ENCODE assay signal across 7 cellular contexts in the genomic region with DNA sequence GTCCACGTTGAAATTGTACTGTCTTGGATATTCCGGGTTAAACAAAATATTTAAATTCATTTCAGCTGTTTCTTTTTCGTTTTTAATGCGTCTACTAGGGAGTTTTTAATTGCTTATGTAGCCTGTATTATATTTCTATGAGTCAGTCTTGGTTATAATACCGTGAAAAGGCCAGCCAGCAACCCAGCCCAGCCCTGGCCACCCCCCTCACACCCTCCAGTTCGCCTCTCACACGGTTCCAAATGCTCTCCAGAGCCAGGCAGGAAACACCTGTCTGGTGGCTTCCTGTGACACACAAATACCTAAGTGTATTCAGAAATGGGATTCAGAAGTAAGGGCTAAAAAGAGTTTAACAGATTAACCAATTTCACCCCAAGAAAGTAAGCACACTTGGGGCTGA.
DNase-seq lines count a peak whose midpoint lies in the region; ATAC-seq and TF ChIP-seq lines count a peak whose summit lies in the region.

No MANE protein-coding gene starts in this region.

- H3K4me1 Mint-ChIP-seq in activated naive CD4-positive, alpha-beta T cell treated with anti-CD3 and anti-CD28 coated beads, Interleukin-2, amount 50 U/mL, for 24 hours = peaks cover 84% of the 10 kb centered on the region
- peaks cover 84% of the 10 kb centered on the region for H3K4me1 Mint-ChIP-seq in nephron

- H3K27me3 Mint-ChIP-seq in activated naive CD4-positive, alpha-beta T cell treated with anti-CD3 and anti-CD28 coated beads, Interleukin-2, amount 50 U/mL, for 24 hours = no peaks in the 10 kb centered on the region
- H3K27me3 Mint-ChIP-seq in nephron (ENCODE audit: low read depth) = peaks cover 3% of the 10 kb centered on the region

- H3K9me3 Mint-ChIP-seq in activated naive CD4-positive, alpha-beta T cell treated with anti-CD3 and anti-CD28 coated beads, Interleukin-2, amount 50 U/mL, for 24 hours = no peaks in the 10 kb centered on the region
- H3K9me3 Mint-ChIP-seq in nephron = no peaks in the 10 kb centered on the region

- ATAC-seq in GM21528 (IDR thresholded peaks at IDR 0.05; ENCODE audit: low FRiP score, unreplicated experiment) (no peak), GM18861 (IDR thresholded peaks at IDR 0.05; ENCODE audit: unreplicated experiment) (no peak)

- peak overlapping the region; percentile 43 for H3K27ac Mint-ChIP-seq in activated naive CD4-positive, alpha-beta T cell treated with anti-CD3 and anti-CD28 coated beads, Interleukin-2, amount 50 U/mL, for 24 hours
- H3K27ac Mint-ChIP-seq in nephron = peak overlapping the region; percentile 64 to 93 (median 70)

- peaks cover 7% of the 10 kb centered on the region for H3K36me3 Mint-ChIP-seq in activated naive CD4-positive, alpha-beta T cell treated with anti-CD3 and anti-CD28 coated beads, Interleukin-2, amount 50 U/mL, for 24 hours
- H3K36me3 Mint-ChIP-seq in nephron (ENCODE audit: low read depth) = peaks cover 15% of the 10 kb centered on the region

- DNase-seq in GM20000 (ENCODE audit: low spot score) = peak; percentile 56
- peak; percentile 68 for DNase-seq in NCI-H1092 (lab: John Stamatoyannopoulos, UW)
- no peak for DNase-seq in NCI-H446 treated with DMSO at 0.1 percent for 48 hours (lab: John Stamatoyannopoulos, UW)

- H3K4me3 Mint-ChIP-seq in activated naive CD4-positive, alpha-beta T cell treated with anti-CD3 and anti-CD28 coated beads, Interleukin-2, amount 50 U/mL, for 24 hours = no peak overlapping the region
- H3K4me3 Mint-ChIP-seq in nephron = peak overlapping the region in 1 of 3 experiments; percentile 49

- TF ChIP-seq CTCF in GM20000 (IDR thresholded peaks at IDR 0.05; ENCODE audit: extremely low read depth, missing control alignments) (no peak), nephron (IDR thresholded peaks at IDR 0.05; ENCODE audit: unreplicated experiment in 3 of 3) (no peak)
